In the genomic region with DNA sequence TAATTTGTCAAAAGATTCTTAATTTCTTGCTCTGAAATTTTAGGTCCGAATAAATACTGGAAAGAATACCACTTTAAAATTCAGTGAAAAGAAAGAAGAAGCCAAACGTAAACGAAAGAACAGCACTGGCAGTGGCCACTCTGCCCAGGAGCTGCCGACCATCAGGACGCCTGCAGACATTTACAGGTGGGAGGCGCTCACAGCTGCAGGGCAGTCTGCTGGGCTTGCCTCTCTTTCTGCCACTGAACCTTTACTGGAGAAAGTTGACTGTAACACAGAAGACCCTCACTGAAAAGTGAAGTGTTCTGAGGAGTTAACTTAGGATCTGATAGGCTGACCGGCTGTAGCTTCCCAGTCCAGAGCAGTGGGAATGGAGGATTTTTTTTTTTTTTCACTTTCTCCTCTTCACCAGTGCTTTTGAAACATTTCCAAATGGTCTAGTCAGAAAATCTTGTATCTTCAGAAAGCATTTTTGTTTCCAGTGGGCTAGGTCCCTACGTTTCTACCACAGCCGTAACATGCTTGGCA, we compare ENCODE assay signal across 3 cellular contexts.
TF ChIP-seq lines count a peak whose summit lies in the region.

No MANE protein-coding gene starts in this region.

TF ChIP-seq in A549, 52 proteins besides CTCF, POLR2A, EP300 and RAD21:
- no peak for TF ChIP-seq NR3C1 (IDR thresholded peaks at IDR 0.05)

TF ChIP-seq in H1, 55 proteins besides CTCF, POLR2A, EP300 and RAD21:
- TF ChIP-seq CTBP2 (IDR thresholded peaks at IDR 0.05; ENCODE audit: borderline replicate concordance, insufficient read depth, insufficient read length, low read length) (no peak), SIRT6 (IDR thresholded peaks at IDR 0.05; ENCODE audit: low read length) (no peak), YY1 (IDR thresholded peaks at IDR 0.05; ENCODE audit: low read depth, low read length) (no peak), ZNF274 (IDR thresholded peaks at IDR 0.05; ENCODE audit: borderline replicate concordance, extremely low read depth, low read length) (no peak), JUN (IDR thresholded peaks at IDR 0.05; ENCODE audit: low read depth, low read length) (no peak), POU5F1 (IDR thresholded peaks at IDR 0.05; ENCODE audit: low read depth, low read length) (no peak), EGR1 (IDR thresholded peaks at IDR 0.05; ENCODE audit: borderline replicate concordance, low read depth, low read length) (no peak), SIN3A (conservative IDR thresholded peaks at IDR 0.05 in 1 of 2, IDR thresholded peaks at IDR 0.05 in 1 of 2; ENCODE audit: low read depth in 1 of 2, low read length in 2 of 2) (no peak), RFX5 (IDR thresholded peaks at IDR 0.05; ENCODE audit: borderline replicate concordance, low read depth, low read length) (no peak), TAF1 (IDR thresholded peaks at IDR 0.05; ENCODE audit: low read depth, low read length) (no peak), KDM5A (IDR thresholded peaks at IDR 0.05; ENCODE audit: low read length) (no peak), HDAC6 (IDR thresholded peaks at IDR 0.05; ENCODE audit: low read depth, low read length) (no peak), RXRA (IDR thresholded peaks at IDR 0.05; ENCODE audit: insufficient read depth, low read depth, low read length) (no peak), JUND (IDR thresholded peaks at IDR 0.05; ENCODE audit: low read length) (no peak), RBBP5 (IDR thresholded peaks at IDR 0.05; ENCODE audit: borderline replicate concordance, low read depth, low read length) (no peak), ASH2L (IDR thresholded peaks at IDR 0.05; ENCODE audit: low read length) (no peak), BRCA1 (IDR thresholded peaks at IDR 0.05; ENCODE audit: low read depth, low read length) (no peak), CBX8 (IDR thresholded peaks at IDR 0.05; ENCODE audit: borderline replicate concordance, low read depth, low read length) (no peak)

TF ChIP-seq in SK-N-SH treated with all-trans-retinoic acid at 6 μM for 48 hours, 23 proteins besides CTCF, POLR2A, EP300 and RAD21:
- TF ChIP-seq BACH2 (CRISPR knock-in tag; IDR thresholded peaks at IDR 0.05; ENCODE audit: borderline replicate concordance) (no peak), ZNF565 (CRISPR knock-in tag; conservative IDR thresholded peaks at IDR 0.05; ENCODE audit: low read depth) (no peak), OSR1 (CRISPR knock-in tag; IDR thresholded peaks at IDR 0.05) (no peak), TCF4 (CRISPR knock-in tag; IDR thresholded peaks at IDR 0.05; ENCODE audit: borderline replicate concordance) (no peak), GLIS3 (CRISPR knock-in tag; IDR thresholded peaks at IDR 0.05) (no peak), ZC3H10 (CRISPR knock-in tag; IDR thresholded peaks at IDR 0.05) (no peak), ESRRG (CRISPR knock-in tag; IDR thresholded peaks at IDR 0.05) (no peak), ZFP30 (CRISPR knock-in tag; IDR thresholded peaks at IDR 0.05) (no peak), ZNF8 (CRISPR knock-in tag; IDR thresholded peaks at IDR 0.05) (no peak), ARNTL (CRISPR knock-in tag; IDR thresholded peaks at IDR 0.05; ENCODE audit: borderline replicate concordance, low read depth) (no peak)
- TF ChIP-seq, protein P1, sequence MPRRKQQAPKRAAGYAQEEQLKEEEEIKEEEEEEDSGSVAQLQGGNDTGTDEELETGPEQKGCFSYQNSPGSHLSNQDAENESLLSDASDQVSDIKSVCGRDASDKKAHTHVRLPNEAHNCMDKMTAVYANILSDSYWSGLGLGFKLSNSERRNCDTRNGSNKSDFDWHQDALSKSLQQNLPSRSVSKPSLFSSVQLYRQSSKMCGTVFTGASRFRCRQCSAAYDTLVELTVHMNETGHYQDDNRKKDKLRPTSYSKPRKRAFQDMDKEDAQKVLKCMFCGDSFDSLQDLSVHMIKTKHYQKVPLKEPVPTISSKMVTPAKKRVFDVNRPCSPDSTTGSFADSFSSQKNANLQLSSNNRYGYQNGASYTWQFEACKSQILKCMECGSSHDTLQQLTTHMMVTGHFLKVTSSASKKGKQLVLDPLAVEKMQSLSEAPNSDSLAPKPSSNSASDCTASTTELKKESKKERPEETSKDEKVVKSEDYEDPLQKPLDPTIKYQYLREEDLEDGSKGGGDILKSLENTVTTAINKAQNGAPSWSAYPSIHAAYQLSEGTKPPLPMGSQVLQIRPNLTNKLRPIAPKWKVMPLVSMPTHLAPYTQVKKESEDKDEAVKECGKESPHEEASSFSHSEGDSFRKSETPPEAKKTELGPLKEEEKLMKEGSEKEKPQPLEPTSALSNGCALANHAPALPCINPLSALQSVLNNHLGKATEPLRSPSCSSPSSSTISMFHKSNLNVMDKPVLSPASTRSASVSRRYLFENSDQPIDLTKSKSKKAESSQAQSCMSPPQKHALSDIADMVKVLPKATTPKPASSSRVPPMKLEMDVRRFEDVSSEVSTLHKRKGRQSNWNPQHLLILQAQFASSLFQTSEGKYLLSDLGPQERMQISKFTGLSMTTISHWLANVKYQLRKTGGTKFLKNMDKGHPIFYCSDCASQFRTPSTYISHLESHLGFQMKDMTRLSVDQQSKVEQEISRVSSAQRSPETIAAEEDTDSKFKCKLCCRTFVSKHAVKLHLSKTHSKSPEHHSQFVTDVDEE (CRISPR knock-in tag; IDR thresholded peaks at IDR 0.05): no peak
- TF ChIP-seq, protein P2, sequence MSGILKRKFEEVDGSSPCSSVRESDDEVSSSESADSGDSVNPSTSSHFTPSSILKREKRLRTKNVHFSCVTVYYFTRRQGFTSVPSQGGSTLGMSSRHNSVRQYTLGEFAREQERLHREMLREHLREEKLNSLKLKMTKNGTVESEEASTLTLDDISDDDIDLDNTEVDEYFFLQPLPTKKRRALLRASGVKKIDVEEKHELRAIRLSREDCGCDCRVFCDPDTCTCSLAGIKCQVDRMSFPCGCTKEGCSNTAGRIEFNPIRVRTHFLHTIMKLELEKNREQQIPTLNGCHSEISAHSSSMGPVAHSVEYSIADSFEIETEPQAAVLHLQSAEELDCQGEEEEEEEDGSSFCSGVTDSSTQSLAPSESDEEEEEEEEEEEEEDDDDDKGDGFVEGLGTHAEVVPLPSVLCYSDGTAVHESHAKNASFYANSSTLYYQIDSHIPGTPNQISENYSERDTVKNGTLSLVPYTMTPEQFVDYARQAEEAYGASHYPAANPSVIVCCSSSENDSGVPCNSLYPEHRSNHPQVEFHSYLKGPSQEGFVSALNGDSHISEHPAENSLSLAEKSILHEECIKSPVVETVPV (CRISPR knock-in tag; IDR thresholded peaks at IDR 0.05): no peak
- TF ChIP-seq, protein P3, sequence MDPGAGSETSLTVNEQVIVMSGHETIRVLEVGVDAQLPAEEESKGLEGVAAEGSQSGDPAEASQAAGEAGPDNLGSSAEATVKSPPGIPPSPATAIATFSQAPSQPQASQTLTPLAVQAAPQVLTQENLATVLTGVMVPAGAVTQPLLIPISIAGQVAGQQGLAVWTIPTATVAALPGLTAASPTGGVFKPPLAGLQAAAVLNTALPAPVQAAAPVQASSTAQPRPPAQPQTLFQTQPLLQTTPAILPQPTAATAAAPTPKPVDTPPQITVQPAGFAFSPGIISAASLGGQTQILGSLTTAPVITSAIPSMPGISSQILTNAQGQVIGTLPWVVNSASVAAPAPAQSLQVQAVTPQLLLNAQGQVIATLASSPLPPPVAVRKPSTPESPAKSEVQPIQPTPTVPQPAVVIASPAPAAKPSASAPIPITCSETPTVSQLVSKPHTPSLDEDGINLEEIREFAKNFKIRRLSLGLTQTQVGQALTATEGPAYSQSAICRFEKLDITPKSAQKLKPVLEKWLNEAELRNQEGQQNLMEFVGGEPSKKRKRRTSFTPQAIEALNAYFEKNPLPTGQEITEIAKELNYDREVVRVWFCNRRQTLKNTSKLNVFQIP (CRISPR knock-in tag; IDR thresholded peaks at IDR 0.05; ENCODE audit: borderline replicate concordance, low read depth): no peak
TF ChIP-seq in SK-N-SH treated with all-trans-retinoic acid at 6 μM for 48 hours: peak in this region for 0.
